ENCODE assay signal across 28 cellular contexts in genomic region chr6:41090841-41091761, GRCh38. TPM values are rescaled to one million over a fixed set of nuclear protein-coding genes. Genes with fewer than 3 reads are reported as not detected.
"Had no signal": no experiment of that assay in that cellular context is flagged by ENCODE, and none has a peak within 500 bp of the region (broad histone marks: within the 10 kb centered on the region; RNA-seq: fewer than 3 reads in every experiment).

No MANE protein-coding gene starts in this region.

- H3K4me1 ChIP-seq: lower lobe of right lung, tibial nerve, uterus had no signal

- H3K4me2 ChIP-seq: SK-N-SH had no signal

- H3K27me3 ChIP-seq: brain microvascular endothelial cell, tibial nerve, uterus had no signal

- FAIRE-seq: endometrium had no signal

- H3K27ac ChIP-seq: brain microvascular endothelial cell, lower lobe of right lung, tibial nerve, uterus had no signal

- DNase-seq: activated CD4-positive, alpha-beta T cell treated with anti-CD3 and anti-CD28 coated beads, Interleukin-2, amount 10 ng/mL, durations not matched to agents 7 days and 5 days; activated gamma-delta T cell; activated naive CD8-positive, alpha-beta T cell treated with anti-CD3 and anti-CD28 coated beads, Interleukin-2, amount 10 ng/mL, durations not matched to agents 7 days and 5 days; aorta; brain microvascular endothelial cell; cerebellar nuclear complex; cortex of kidney; erythroblast; foreskin melanocyte; glutamatergic neuron; hypothalamus; lower lobe of right lung; midbrain; nucleus accumbens; retina; SK-N-SH; stimulated activated CD4-positive, alpha-beta T cell treated with anti-CD3 and anti-CD28 coated beads, Interleukin-12 subunit alpha, Interleukin-12 subunit beta, amount 100 ng/mL, for 4 hours; stimulated activated CD4-positive, alpha-beta T cell treated with anti-CD3 and anti-CD28 coated beads, Interleukin-1b, Interleukin-23, amount 100 ng/mL, for 48 hours; stimulated activated CD8-positive, alpha-beta memory T cell treated with anti-CD3 and anti-CD28 coated beads, Interleukin-4, amount 100 ng/mL, for 48 hours; stimulated activated naive CD4-positive, alpha-beta T cell treated with Interleukin-2 at 50 U/mL for 16 hours; substantia nigra; T-helper 1 cell; T1000; uterus had no signal

- H3K9me3 ChIP-seq: lower lobe of right lung, SK-N-SH, tibial nerve, uterus had no signal

- H3K9ac ChIP-seq: SK-N-SH had no signal

- ATAC-seq: activated CD4-positive, CD25-positive, alpha-beta regulatory T cell treated with anti-CD3 and anti-CD28 coated beads, Interleukin-2, amount 50 U/mL, for 24 hours; lower lobe of right lung had no signal

- H3K36me3 ChIP-seq: uterus had no signal

- H3K4me3 ChIP-seq: lower lobe of right lung, tibial nerve, uterus had no signal

RNA-seq across cellular contexts. Expression of gene APOBEC2, which starts 38.1 kb away (rescaled TPM):
- total RNA-seq: activated CD4-positive, alpha-beta T cell treated with anti-CD3 and anti-CD28 coated beads, Interleukin-2, amount 10 ng/mL, durations not matched to agents 7 days and 5 days; activated naive CD8-positive, alpha-beta T cell treated with anti-CD3 and anti-CD28 coated beads, Interleukin-2, amount 10 ng/mL, durations not matched to agents 7 days and 5 days; aorta; kidney epithelial cell; tibial nerve; uterus had no signal
- polyA plus RNA-seq: aorta, SK-N-SH had no signal

RNA-seq across cellular contexts. Expression of gene TSPO2, which starts 48.8 kb away (rescaled TPM):
- total RNA-seq: activated CD4-positive, alpha-beta T cell treated with anti-CD3 and anti-CD28 coated beads, Interleukin-2, amount 10 ng/mL, durations not matched to agents 7 days and 5 days; activated naive CD8-positive, alpha-beta T cell treated with anti-CD3 and anti-CD28 coated beads, Interleukin-2, amount 10 ng/mL, durations not matched to agents 7 days and 5 days; aorta; kidney epithelial cell; lower lobe of right lung; tibial nerve; uterus had no signal
- polyA plus RNA-seq: aorta, SK-N-SH had no signal
